ENCODE assay signal across 10 cellular contexts in genomic region chr15:85840802-85841152, GRCh38. TPM values are rescaled to one million over a fixed set of nuclear protein-coding genes. Genes with fewer than 3 reads are reported as not detected.
DNase-seq lines count a peak whose midpoint lies in the region; ATAC-seq, FAIRE-seq and TF ChIP-seq lines count a peak whose summit lies in the region.
"Had no signal": no experiment of that assay in that cellular context is flagged by ENCODE, and none has a peak within 500 bp of the region (broad histone marks: within the 10 kb centered on the region; RNA-seq: fewer than 3 reads in every experiment).

No MANE protein-coding gene starts in this region.

- H3K4me1 Mint-ChIP-seq in astrocyte (ENCODE audit: low read depth, unreplicated experiment), result no peaks in the 10 kb centered on the region
- H3K4me1 Mint-ChIP-seq in mesothelial cell of epicardium, result no peaks in the 10 kb centered on the region

- FAIRE-seq in HepG2 (lab: Jason Lieb, UNC) (no peak), astrocyte (lab: Jason Lieb, UNC) (no peak)

- H3K4me3 Mint-ChIP-seq in astrocyte (ENCODE audit: unreplicated experiment) (peak overlapping the region; percentile 34), mesothelial cell of epicardium (peak overlapping the region; percentile 68)

- H3K4me1 ChIP-seq in HepG2 (ENCODE audit: insufficient read depth, low read length) (peaks cover 41% of the 10 kb centered on the region), right lobe of liver (peaks cover 0 to 7% (median 0%) of the 10 kb centered on the region in 4 donors), astrocyte (ENCODE audit: insufficient read depth, low read length) (peaks cover 4% of the 10 kb centered on the region)

- H3K27ac Mint-ChIP-seq in astrocyte (ENCODE audit: unreplicated experiment) (no peak overlapping the region), mesothelial cell of epicardium (no peak overlapping the region)
- H3K27ac Mint-ChIP-seq: activated B cell treated with CpG ODN at 0.5 μM for 24 hours had no signal

- H3K79me2 ChIP-seq in HepG2 (ENCODE audit: insufficient read depth, low read length), result no peaks in the 10 kb centered on the region
- no peaks in the 10 kb centered on the region for H3K79me2 ChIP-seq in astrocyte (ENCODE audit: insufficient read depth, low read length)

- H3K36me3 ChIP-seq in HepG2 (replicated peaks in 1 of 2; ENCODE audit: control insufficient read depth in 1 of 2, insufficient read depth in 2 of 2, low read length in 2 of 2) (no peaks in the 10 kb centered on the region), right lobe of liver (no peaks in the 10 kb centered on the region), astrocyte (ENCODE audit: insufficient read depth, low read length) (no peaks in the 10 kb centered on the region)
- H3K36me3 ChIP-seq: left lung had no signal

- BruUV-seq in HepG2 (replicated peaks; lab: Mats Ljungman, UMichigan), result no TSS peak

- no peak for DNase-seq in HepG2 (ENCODE audit: low spot score)
- DNase-seq in right lobe of liver, result no peak
- DNase-seq in astrocyte (ENCODE audit: low read depth), result no peak
- no peak for DNase-seq in mesothelial cell of epicardium (ENCODE audit: low spot score in 2 of 2, unreplicated experiment in 2 of 2)
- DNase-seq in activated CD4-positive, alpha-beta T cell treated with anti-CD3 and anti-CD28 coated beads for 1 hour, result no peak
- DNase-seq in cerebellum (ENCODE audit: low spot score), result no peak

- intact Hi-C loops in HepG2 (cut with micrococcal nuclease; ENCODE audit: unreplicated experiment) (loop anchor here (1.0 kb wide), 2 partner anchors 38 to 110 kb away; no protein-coding TSS in a partner anchor), right lobe of liver (cut with DNase I) (no loop called here)

- H3K4me2 ChIP-seq in HepG2 (ENCODE audit: low read depth, low read length), result peak overlapping the region; percentile 80
- peak overlapping the region; percentile 89 for H3K4me2 ChIP-seq in astrocyte (ENCODE audit: low read length)

- TF ChIP-seq CTCF in HepG2 (CRISPR knock-in tag; IDR thresholded peaks at IDR 0.05), result no peak
- TF ChIP-seq CTCF in right lobe of liver (IDR thresholded peaks at IDR 0.05), result no peak
- no peak for TF ChIP-seq CTCF in astrocyte (IDR thresholded peaks at IDR 0.05; ENCODE audit: insufficient read depth, low read depth, low read length)
- TF ChIP-seq CTCF in mesothelial cell of epicardium (IDR thresholded peaks at IDR 0.05; ENCODE audit: unreplicated experiment), result peak; percentile 6

- peak overlapping the region in 1 of 3 experiments; percentile 52; a peak in 2 of 6 replicates for H3K4me3 ChIP-seq in HepG2 (replicated peaks in 1 of 3; ENCODE audit: insufficient read depth in 1 of 3, low read depth in 2 of 3, low read length in 3 of 3)
- H3K4me3 ChIP-seq in right lobe of liver, result no peak overlapping the region
- H3K4me3 ChIP-seq in astrocyte (ENCODE audit: insufficient read depth, low read depth, low read length), result no peak overlapping the region

- H3K9me3 ChIP-seq in HepG2 (ENCODE audit: low read length), result no peaks in the 10 kb centered on the region
- H3K9me3 ChIP-seq in right lobe of liver, result no peaks in the 10 kb centered on the region
- H3K9me3 ChIP-seq in astrocyte (ENCODE audit: insufficient read depth, low read depth, low read length), result no peaks in the 10 kb centered on the region
- H3K9me3 ChIP-seq: left lung had no signal

- H2AFZ ChIP-seq in HepG2 (ENCODE audit: low read length) (no peak overlapping the region), astrocyte (ENCODE audit: low read depth, low read length) (peak overlapping the region; percentile 79)

- ATAC-seq in HepG2 (no peak), right lobe of liver (no peak), HG02981 (IDR thresholded peaks at IDR 0.05; ENCODE audit: unreplicated experiment) (no peak), HG02852 (IDR thresholded peaks at IDR 0.05; ENCODE audit: unreplicated experiment) (no peak)

- TF ChIP-seq POLR2A in HepG2 (IDR thresholded peaks at IDR 0.05; ENCODE audit: insufficient read depth in 1 of 2, low read depth in 2 of 2, low read length in 2 of 2) (no peak), right lobe of liver (IDR thresholded peaks at IDR 0.05) (no peak)

- TF ChIP-seq RAD21 in HepG2 (CRISPR knock-in tag; IDR thresholded peaks at IDR 0.05), result no peak

- POLR2A ChIA-PET in HepG2 (lab: Yijun Ruan, JAX), result interaction anchor here (0.8 kb wide), 2 partner anchors 40 to 132 kb away, joined by 3 read pairs; no protein-coding TSS in a partner anchor

- H3K9me3 Mint-ChIP-seq in astrocyte (ENCODE audit: unreplicated experiment), result no peaks in the 10 kb centered on the region
- peaks cover 3% of the 10 kb centered on the region for H3K9me3 Mint-ChIP-seq in mesothelial cell of epicardium
- H3K9me3 Mint-ChIP-seq: activated B cell treated with CpG ODN at 0.5 μM for 24 hours had no signal

- H3K9ac ChIP-seq in HepG2 (ENCODE audit: insufficient read depth, low read depth, low read length) (no peak overlapping the region), astrocyte (ENCODE audit: low read length) (no peak overlapping the region)

- H3K27ac ChIP-seq in HepG2 (ENCODE audit: extremely low read length, insufficient read depth, low read length) (no peak overlapping the region), right lobe of liver (no peak overlapping the region), astrocyte (ENCODE audit: low read depth, low read length) (no peak overlapping the region)
- H3K27ac ChIP-seq: left lung had no signal

- no peaks in the 10 kb centered on the region for H3K36me3 Mint-ChIP-seq in astrocyte (ENCODE audit: low read depth, unreplicated experiment)
- no peaks in the 10 kb centered on the region for H3K36me3 Mint-ChIP-seq in mesothelial cell of epicardium

- H3K27me3 ChIP-seq in HepG2 (ENCODE audit: control insufficient read depth in 1 of 2, insufficient read depth in 2 of 2, low read length in 2 of 2) (peaks cover 0 to 6% of the 10 kb centered on the region in 2 experiments; a peak in 2 of 5 replicates), right lobe of liver (no peaks in the 10 kb centered on the region), astrocyte (ENCODE audit: insufficient read depth, low read length) (peaks cover 7% of the 10 kb centered on the region)
- H3K27me3 ChIP-seq: left lung had no signal

- TF ChIP-seq EP300 in HepG2 (IDR thresholded peaks at IDR 0.05; ENCODE audit: low read depth in 2 of 2, low read length in 2 of 2) (no peak), HepG2 (CRISPR knock-in tag; IDR thresholded peaks at IDR 0.05; ENCODE audit: borderline replicate concordance) (no peak)

- H3K27me3 Mint-ChIP-seq in astrocyte (ENCODE audit: low read depth, unreplicated experiment) (peaks cover 7% of the 10 kb centered on the region), mesothelial cell of epicardium (ENCODE audit: low read depth) (peaks cover 44% of the 10 kb centered on the region)

- CTCF ChIA-PET in HepG2 (lab: Yijun Ruan, JAX; ENCODE audit: low intra/inter-chr PET ratio, low total read pairs), result interaction anchor here (1.4 to 1.6 kb wide), 2 partner anchors 40 to 110 kb away, joined by 4 to 14 read pairs; no protein-coding TSS in a partner anchor

- H4K20me1 ChIP-seq in HepG2 (ENCODE audit: insufficient read depth, low read length) (no peaks in the 10 kb centered on the region), astrocyte (ENCODE audit: insufficient read depth, low read length) (no peaks in the 10 kb centered on the region)

- WGBS in HepG2 (ENCODE audit: low lambda C conversion rate), result 0% methylated on average over 5 of the region's 8 CpGs
- 0% methylated on average over 5 of the region's 8 CpGs for WGBS in right lobe of liver (ENCODE audit: insufficient coverage, low coverage, low lambda C conversion rate, missing lambda C conversion rate)

- in situ Hi-C loops in HepG2 (cut with HindIII; ENCODE audit: extremely low pct_ligation_motif_present, low pct_unique_long_range_greater_than_20kb), result loop anchor here (25.0 kb wide), 2 partner anchors 228 to 553 kb away; no protein-coding TSS in a partner anchor

TF ChIP-seq in HepG2, 621 proteins besides CTCF, POLR2A, EP300 and RAD21 (continues in another document):
- TF ChIP-seq ZNF180 (CRISPR knock-in tag; IDR thresholded peaks at IDR 0.05; ENCODE audit: borderline replicate concordance, low read depth) (no peak), ZNF329 (CRISPR knock-in tag; IDR thresholded peaks at IDR 0.05; ENCODE audit: low read depth) (no peak), DPF2 (CRISPR knock-in tag; IDR thresholded peaks at IDR 0.05; ENCODE audit: borderline replicate concordance, low read depth) (0 out of 2 replicates have a peak, but pooled peaks have one; percentile 5), ZFP37 (CRISPR knock-in tag; IDR thresholded peaks at IDR 0.05; ENCODE audit: borderline replicate concordance) (0 out of 2 replicates have a peak, but pooled peaks have one; percentile 5)

RNA-seq across cellular contexts. Expression of gene KLHL25, which starts 46.1 kb away (rescaled TPM):
- total RNA-seq in HepG2 (2016; rRNA removed; fragmentation: Illumina TruSeq; extraction: Trizol) (7.4 and 8.2 TPM in 2 replicates), right lobe of liver (10 to 100 TPM in 3 of 6 experiments, 1 to 10 TPM in 3; 5.8 to 21.7 (median 13.4) TPM), astrocyte (4.7 and 5.6 TPM in 2 replicates), mesothelial cell of epicardium (7.1 to 8.1 TPM (median 8.0 TPM) in 3 replicates), cerebellum (38.5 TPM)
- total RNA-seq in HepG2 (2016; cell fraction: cytosol; rRNA removed; fragmentation: Illumina TruSeq; extraction: Trizol; ENCODE audit: low read depth), result 2.2 TPM in 2 replicates
- total RNA-seq in HepG2 (2016; cell fraction: insoluble cytoplasmic fraction; rRNA removed; fragmentation: Illumina TruSeq; extraction: Trizol), result 6.6 and 8.0 TPM in 2 replicates
- 4.1 and 4.3 TPM in 2 replicates for total RNA-seq in HepG2 (2016; cell fraction: membrane; rRNA removed; fragmentation: Illumina TruSeq; extraction: Trizol)
- 6.8 and 7.2 TPM in 2 replicates for total RNA-seq in HepG2 (2016; cell fraction: nucleus; rRNA removed; fragmentation: Illumina TruSeq; extraction: Trizol)
- polyA plus RNA-seq in HepG2 (2011; rRNA removed), result 3.7 and 5.2 TPM in 2 replicates
- 3.2 and 4.8 TPM in 2 replicates for polyA plus RNA-seq in HepG2 (2011; cell fraction: cytosol; rRNA removed)
- 9.9 and 10.8 TPM in 2 replicates for polyA plus RNA-seq in HepG2 (2011; cell fraction: nucleus; rRNA removed)
- 2.3 and 3.1 TPM in 2 replicates for polyA plus RNA-seq in HepG2 (2012)
- polyA plus RNA-seq in HepG2 (2016; cell fraction: cytosol; fragmentation: Illumina TruSeq; extraction: Trizol; ENCODE audit: low read depth), result 1.0 and 1.1 TPM in 2 replicates
- 5.4 and 5.9 TPM in 2 replicates for polyA plus RNA-seq in HepG2 (2016; cell fraction: insoluble cytoplasmic fraction; fragmentation: Illumina TruSeq; extraction: Trizol; ENCODE audit: low read depth)
- polyA plus RNA-seq in HepG2 (2016; cell fraction: membrane; fragmentation: Illumina TruSeq; extraction: Trizol; ENCODE audit: low read depth), result 1.7 and 2.0 TPM in 2 replicates
- 8.0 TPM in 2 replicates for polyA plus RNA-seq in HepG2 (2016; cell fraction: nucleus; fragmentation: Illumina TruSeq; extraction: Trizol; ENCODE audit: insufficient read depth, low read depth)
- 9.9 and 14.9 TPM in 2 replicates for polyA minus RNA-seq in HepG2 (2011; rRNA and poly(A)+ RNA removed; ENCODE audit: low replicate concordance)
- polyA minus RNA-seq in HepG2 (2011; cell fraction: cytosol; rRNA and poly(A)+ RNA removed), result 3.3 and 4.0 TPM in 2 replicates
- 6.2 and 6.7 TPM in 2 replicates for polyA minus RNA-seq in HepG2 (2011; cell fraction: nucleus; rRNA and poly(A)+ RNA removed)
